Comparison of ENCODE assay signal across 1 cellular context in the genomic region with DNA sequence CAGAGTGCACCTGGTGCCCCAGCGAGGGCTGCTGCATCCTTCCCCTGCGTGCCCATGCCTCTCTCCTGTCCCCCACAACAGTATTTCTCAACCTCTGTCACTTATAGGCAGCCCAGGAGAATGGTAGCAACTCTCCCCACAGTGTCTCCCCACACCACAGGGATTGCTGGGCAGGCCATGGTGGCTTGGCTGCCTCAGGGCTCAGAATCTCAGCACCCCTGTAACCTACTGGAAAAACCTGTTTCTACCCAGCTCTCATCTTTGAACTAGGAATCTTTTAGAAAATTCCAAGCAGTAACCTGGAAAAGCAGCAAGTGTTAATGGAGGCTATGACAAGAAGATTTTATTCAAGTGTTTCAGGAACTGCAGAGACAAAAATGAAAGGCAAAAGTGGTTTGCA.
TF ChIP-seq lines count a peak whose summit lies in the region.

No MANE protein-coding gene starts in this region.

TF ChIP-seq in WTC11, 78 proteins besides CTCF, POLR2A, EP300 and RAD21 (continued from another document):
- TF ChIP-seq, protein P1, sequence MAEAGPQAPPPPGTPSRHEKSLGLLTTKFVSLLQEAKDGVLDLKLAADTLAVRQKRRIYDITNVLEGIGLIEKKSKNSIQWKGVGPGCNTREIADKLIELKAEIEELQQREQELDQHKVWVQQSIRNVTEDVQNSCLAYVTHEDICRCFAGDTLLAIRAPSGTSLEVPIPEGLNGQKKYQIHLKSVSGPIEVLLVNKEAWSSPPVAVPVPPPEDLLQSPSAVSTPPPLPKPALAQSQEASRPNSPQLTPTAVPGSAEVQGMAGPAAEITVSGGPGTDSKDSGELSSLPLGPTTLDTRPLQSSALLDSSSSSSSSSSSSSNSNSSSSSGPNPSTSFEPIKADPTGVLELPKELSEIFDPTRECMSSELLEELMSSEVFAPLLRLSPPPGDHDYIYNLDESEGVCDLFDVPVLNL (CRISPR knock-in tag; IDR thresholded peaks at IDR 0.05; ENCODE audit: borderline replicate concordance, low read depth): no peak
- TF ChIP-seq NFATC4 (CRISPR knock-in tag; IDR thresholded peaks at IDR 0.05): no peak
- TF ChIP-seq ZNF219 (CRISPR knock-in tag; IDR thresholded peaks at IDR 0.05; ENCODE audit: borderline replicate concordance): no peak
- no peak for TF ChIP-seq SOX15 (CRISPR knock-in tag; IDR thresholded peaks at IDR 0.05)
- TF ChIP-seq ZNF396 (CRISPR knock-in tag; IDR thresholded peaks at IDR 0.05; ENCODE audit: borderline replicate concordance): no peak
- TF ChIP-seq, protein P2, sequence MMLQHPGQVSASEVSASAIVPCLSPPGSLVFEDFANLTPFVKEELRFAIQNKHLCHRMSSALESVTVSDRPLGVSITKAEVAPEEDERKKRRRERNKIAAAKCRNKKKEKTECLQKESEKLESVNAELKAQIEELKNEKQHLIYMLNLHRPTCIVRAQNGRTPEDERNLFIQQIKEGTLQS (CRISPR knock-in tag; conservative IDR thresholded peaks at IDR 0.05): no peak
- TF ChIP-seq, protein P3, sequence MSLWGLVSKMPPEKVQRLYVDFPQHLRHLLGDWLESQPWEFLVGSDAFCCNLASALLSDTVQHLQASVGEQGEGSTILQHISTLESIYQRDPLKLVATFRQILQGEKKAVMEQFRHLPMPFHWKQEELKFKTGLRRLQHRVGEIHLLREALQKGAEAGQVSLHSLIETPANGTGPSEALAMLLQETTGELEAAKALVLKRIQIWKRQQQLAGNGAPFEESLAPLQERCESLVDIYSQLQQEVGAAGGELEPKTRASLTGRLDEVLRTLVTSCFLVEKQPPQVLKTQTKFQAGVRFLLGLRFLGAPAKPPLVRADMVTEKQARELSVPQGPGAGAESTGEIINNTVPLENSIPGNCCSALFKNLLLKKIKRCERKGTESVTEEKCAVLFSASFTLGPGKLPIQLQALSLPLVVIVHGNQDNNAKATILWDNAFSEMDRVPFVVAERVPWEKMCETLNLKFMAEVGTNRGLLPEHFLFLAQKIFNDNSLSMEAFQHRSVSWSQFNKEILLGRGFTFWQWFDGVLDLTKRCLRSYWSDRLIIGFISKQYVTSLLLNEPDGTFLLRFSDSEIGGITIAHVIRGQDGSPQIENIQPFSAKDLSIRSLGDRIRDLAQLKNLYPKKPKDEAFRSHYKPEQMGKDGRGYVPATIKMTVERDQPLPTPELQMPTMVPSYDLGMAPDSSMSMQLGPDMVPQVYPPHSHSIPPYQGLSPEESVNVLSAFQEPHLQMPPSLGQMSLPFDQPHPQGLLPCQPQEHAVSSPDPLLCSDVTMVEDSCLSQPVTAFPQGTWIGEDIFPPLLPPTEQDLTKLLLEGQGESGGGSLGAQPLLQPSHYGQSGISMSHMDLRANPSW (CRISPR knock-in tag; conservative IDR thresholded peaks at IDR 0.05; ENCODE audit: low read depth): no peak
